ENCODE assay signal across 21 cellular contexts in the genomic region with DNA sequence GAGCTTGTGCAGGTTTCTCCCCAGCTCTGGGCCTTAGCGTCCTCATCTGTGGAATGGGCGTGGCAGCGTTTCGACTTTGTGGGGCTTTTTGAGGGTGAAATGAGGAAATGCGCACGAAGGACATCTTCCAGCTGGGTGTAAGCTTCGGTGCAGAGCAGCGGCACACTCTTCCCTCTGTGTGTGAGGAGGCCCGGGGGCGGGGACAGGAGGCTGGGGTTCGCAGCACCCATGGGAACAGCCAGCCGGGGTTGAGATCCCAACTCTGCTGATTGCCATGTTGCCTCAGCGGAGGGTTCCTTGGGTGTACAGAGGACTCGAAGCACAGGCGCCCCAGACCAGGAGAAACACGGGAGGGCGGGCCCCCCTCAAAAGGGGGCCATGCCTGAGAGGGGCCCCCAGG.
DNase-seq lines count a peak whose midpoint lies in the region; ATAC-seq and TF ChIP-seq lines count a peak whose summit lies in the region.
"Had no signal": no experiment of that assay in that cellular context is flagged by ENCODE, and none has a peak within 500 bp of the region (broad histone marks: within the 10 kb centered on the region; RNA-seq: fewer than 3 reads in every experiment).

No MANE protein-coding gene starts in this region.

- H3K4me3 Mint-ChIP-seq in WTC11, result peak overlapping the region; percentile 35
- H3K4me3 Mint-ChIP-seq: HFFc6; natural killer cell treated with Interleukin-12 subunit alpha and Interleukin-12 subunit beta and Interleukin-15 and Interleukin-18, amount 100 ng/mL, for 72 hours; stimulated activated effector memory CD8-positive, alpha-beta T cell treated with anti-CD3 and anti-CD28 coated beads, Interleukin-12 subunit alpha, Interleukin-12 subunit beta, amount 100 ng/mL, for 72 hours had no signal

- no peak overlapping the region for H3K9ac ChIP-seq in mesendoderm (ENCODE audit: low read length)

- intact Hi-C loops in left cardiac atrium (cut with DNase I), result loop anchor here (5.0 kb wide), 2 partner anchors 689 to 694 kb away; a partner anchor contains a TSS
- intact Hi-C loops in testis (cut with DNase I; ENCODE audit: low total_unique reads), result loop anchor here (5.0 kb wide), 1 partner anchor 264 kb away; a partner anchor contains a TSS
- intact Hi-C loops in aorta (cut with DNase I), result loop anchor here (5.0 to 10.0 kb wide), 3 partner anchors 266 to 694 kb away; a partner anchor contains a TSS

- no peak overlapping the region for H4K8ac ChIP-seq in mesendoderm (ENCODE audit: low read depth, low read length)

- no peak overlapping the region for H3K4me2 ChIP-seq in mesendoderm (ENCODE audit: low read length)

- CTCF ChIA-PET in WTC11 (lab: Charles Lee), result interaction anchor here (0.6 to 5.4 kb wide), 37 partner anchors 8 to 1074 kb away, joined by 3 to 148 read pairs (median 6); a partner anchor contains a TSS

- no peak overlapping the region for H2AK5ac ChIP-seq in mesendoderm (ENCODE audit: low read length)

- no peak for TF ChIP-seq POLR2A in testis (IDR thresholded peaks at IDR 0.05)

- no peaks in the 10 kb centered on the region for H3K36me3 Mint-ChIP-seq in WTC11
- H3K36me3 Mint-ChIP-seq: CD8-positive, alpha-beta memory T cell; natural killer cell treated with Interleukin-12 subunit alpha and Interleukin-12 subunit beta and Interleukin-15 and Interleukin-18, amount 100 ng/mL, for 72 hours; stimulated activated effector memory CD8-positive, alpha-beta T cell treated with anti-CD3 and anti-CD28 coated beads, Interleukin-12 subunit alpha, Interleukin-12 subunit beta, amount 100 ng/mL, for 72 hours had no signal

- H3K18ac ChIP-seq in mesendoderm (ENCODE audit: low read length), result no peak overlapping the region

- ATAC-seq in left cardiac atrium (no peak), WTC11 (no peak), aorta (ENCODE audit: low FRiP score) (no peak)

- H2BK120ac ChIP-seq in mesendoderm (ENCODE audit: low read depth, low read length), result no peak overlapping the region

- H3K27me3 ChIP-seq in right atrium auricular region, result no peaks in the 10 kb centered on the region
- H3K27me3 ChIP-seq in mesendoderm (ENCODE audit: insufficient read depth, low read length, poor library complexity), result no peaks in the 10 kb centered on the region
- H3K27me3 ChIP-seq in testis, result no peaks in the 10 kb centered on the region
- H3K27me3 ChIP-seq in aorta (ENCODE audit: control insufficient read depth in 1 of 2, insufficient read depth in 2 of 2, low read length in 1 of 2), result no peaks in the 10 kb centered on the region

- no peaks in the 10 kb centered on the region for H3K79me2 ChIP-seq in mesendoderm (ENCODE audit: control insufficient read depth, insufficient read depth, low read length)

- no peak overlapping the region for H2BK5ac ChIP-seq in mesendoderm (ENCODE audit: low read length)

- H3K27ac Mint-ChIP-seq in WTC11, result no peak overlapping the region
- H3K27ac Mint-ChIP-seq: activated T-helper 1 cell treated with anti-CD3 and anti-CD28 coated beads, Interleukin-12 subunit alpha, Interleukin-12 subunit beta, Interleukin-2, Interleukin-4 antibody, amounts not matched to agents 30 ng/mL and 10 ng/mL and 1 ng/mL, durations not matched to agents 14 hours and 24 hours and 36 hours; CD8-positive, alpha-beta memory T cell; HFFc6; natural killer cell treated with Interleukin-12 subunit alpha and Interleukin-12 subunit beta and Interleukin-15 and Interleukin-18, amount 100 ng/mL, for 72 hours; stimulated activated effector memory CD8-positive, alpha-beta T cell treated with anti-CD3 and anti-CD28 coated beads, Interleukin-12 subunit alpha, Interleukin-12 subunit beta, amount 100 ng/mL, for 72 hours; T-helper 1 cell treated with Interleukin-12 subunit alpha and Interleukin-12 subunit beta and Interleukin-4 antibody, amounts not matched to agents 30 μg/mL and 1 μg/mL, for 36 hours had no signal

- WGBS in mesendoderm (ENCODE audit: extremely low coverage, insufficient coverage, low lambda C conversion rate), result no CpG with 5 or more reads among the region's 17 CpGs
- WGBS in testis, 2 donors, result 62 to 76% methylated on average over 13 to 17 of the region's 17 CpGs
- 89 to 94% methylated on average over 15 to 17 of the region's 17 CpGs for WGBS in aorta, 2 donors

- TF ChIP-seq CTCF in right atrium auricular region (IDR thresholded peaks at IDR 0.05), result no peak
- no peak for TF ChIP-seq CTCF in WTC11 (IDR thresholded peaks at IDR 0.05)
- TF ChIP-seq CTCF in testis (IDR thresholded peaks at IDR 0.05), result no peak

- H3K4ac ChIP-seq in mesendoderm (ENCODE audit: low read depth, low read length), result peak overlapping the region; percentile 56

- no peaks in the 10 kb centered on the region for H3K79me1 ChIP-seq in mesendoderm (ENCODE audit: low read length)

- H3K9me3 ChIP-seq in right atrium auricular region (no peaks in the 10 kb centered on the region), testis (no peaks in the 10 kb centered on the region), aorta (ENCODE audit: control insufficient read depth, low read length) (no peaks in the 10 kb centered on the region)
- H3K9me3 ChIP-seq: tibial artery had no signal

- H3K4me3 ChIP-seq in right atrium auricular region, result no peak overlapping the region
- no peak overlapping the region for H3K4me3 ChIP-seq in mesendoderm (ENCODE audit: low read length)
- H3K4me3 ChIP-seq in testis, result peak overlapping the region; percentile 34 to 51
- H3K4me3 ChIP-seq in aorta (ENCODE audit: low read length in 2 of 2), result no peak overlapping the region

- DNase-seq in right atrium auricular region (ENCODE audit: low spot score) (peak; percentile 43), left cardiac atrium (no peak), WTC11 (ENCODE audit: low spot score) (no peak), mesendoderm (no peak), testis (no peak), OCI-M1 (lab: John Stamatoyannopoulos, UW) (no peak), aorta (no peak)
- no peak for DNase-seq in activated CD4-positive, CD25-positive, alpha-beta regulatory T cell treated with anti-CD3 and anti-CD28 coated beads, Interleukin-2, amount 50 U/mL, for 72 hours
- DNase-seq: CD8-positive, alpha-beta memory T cell; DND-41; HFFc6; kidney; MV-4-11; NCI-H2081 treated with DMSO at 0.1 percent for 48 hours; NCI-H446 treated with DMSO at 0.1 percent for 48 hours; tibial artery had no signal

- H3K36me3 ChIP-seq in right atrium auricular region, result no peaks in the 10 kb centered on the region
- no peaks in the 10 kb centered on the region for H3K36me3 ChIP-seq in mesendoderm (ENCODE audit: control insufficient read depth, insufficient read depth, low read length)
- H3K36me3 ChIP-seq in testis (ENCODE audit: low read depth, missing control alignments), result no peaks in the 10 kb centered on the region
- no peaks in the 10 kb centered on the region for H3K36me3 ChIP-seq in aorta (ENCODE audit: control insufficient read depth in 1 of 2, insufficient read depth in 2 of 2, low read length in 1 of 2)
- H3K36me3 ChIP-seq: tibial artery had no signal

- no peak overlapping the region for H4K5ac ChIP-seq in mesendoderm (ENCODE audit: low read length)

- no peaks in the 10 kb centered on the region for H3K9me3 Mint-ChIP-seq in WTC11
- H3K9me3 Mint-ChIP-seq: activated T-helper 1 cell treated with anti-CD3 and anti-CD28 coated beads, Interleukin-12 subunit alpha, Interleukin-12 subunit beta, Interleukin-2, Interleukin-4 antibody, amounts not matched to agents 30 ng/mL and 10 ng/mL and 1 ng/mL, durations not matched to agents 14 hours and 24 hours and 36 hours; natural killer cell treated with Interleukin-12 subunit alpha and Interleukin-12 subunit beta and Interleukin-15 and Interleukin-18, amount 100 ng/mL, for 72 hours; stimulated activated effector memory CD8-positive, alpha-beta T cell treated with anti-CD3 and anti-CD28 coated beads, Interleukin-12 subunit alpha, Interleukin-12 subunit beta, amount 100 ng/mL, for 72 hours; T-helper 1 cell treated with Interleukin-12 subunit alpha and Interleukin-12 subunit beta and Interleukin-4 antibody, amounts not matched to agents 30 μg/mL and 1 μg/mL, for 36 hours had no signal

- H3K27ac ChIP-seq in right atrium auricular region (no peak overlapping the region), mesendoderm (ENCODE audit: low read depth, low read length) (no peak overlapping the region), testis (no peak overlapping the region), aorta (ENCODE audit: low read depth in 1 of 2, low read length in 2 of 2) (no peak overlapping the region)
- H3K27ac ChIP-seq: HL-60, tibial artery had no signal

- H3K4me1 ChIP-seq in right atrium auricular region, result peaks cover 0 to 12% of the 10 kb centered on the region in 2 donors
- H3K4me1 ChIP-seq in mesendoderm (ENCODE audit: control insufficient read depth, low read depth, low read length), result no peaks in the 10 kb centered on the region
- peaks cover 7% of the 10 kb centered on the region for H3K4me1 ChIP-seq in testis
- H3K4me1 ChIP-seq in aorta (ENCODE audit: control insufficient read depth in 1 of 2, insufficient read depth in 2 of 2, low read length in 2 of 2), result no peaks in the 10 kb centered on the region

- peaks cover 11% of the 10 kb centered on the region; the same call in 1 of the 2 replicates for H3K4me1 Mint-ChIP-seq in WTC11
- H3K4me1 Mint-ChIP-seq: stimulated activated effector memory CD8-positive, alpha-beta T cell treated with anti-CD3 and anti-CD28 coated beads, Interleukin-12 subunit alpha, Interleukin-12 subunit beta, amount 100 ng/mL, for 72 hours had no signal

- peak overlapping the region; percentile 80 for H3K23ac ChIP-seq in mesendoderm (ENCODE audit: low read length)

- peaks cover 22% of the 10 kb centered on the region for H3K27me3 Mint-ChIP-seq in WTC11 (ENCODE audit: low read depth)

- H2BK15ac ChIP-seq in mesendoderm (replicated peaks; ENCODE audit: low read depth), result no peak overlapping the region

- POLR2A ChIA-PET in WTC11 (lab: Charles Lee), result no interaction called here

- H3K56ac ChIP-seq in mesendoderm (ENCODE audit: low read length), result peak overlapping the region; percentile 84

TF ChIP-seq in WTC11, 78 proteins besides CTCF, POLR2A, EP300 and RAD21 (continues in another document):
- TF ChIP-seq TEAD1 (CRISPR knock-in tag; IDR thresholded peaks at IDR 0.05), result no peak
- no peak for TF ChIP-seq NFYB (CRISPR knock-in tag; conservative IDR thresholded peaks at IDR 0.05; ENCODE audit: low read depth)
- TF ChIP-seq, protein P1, sequence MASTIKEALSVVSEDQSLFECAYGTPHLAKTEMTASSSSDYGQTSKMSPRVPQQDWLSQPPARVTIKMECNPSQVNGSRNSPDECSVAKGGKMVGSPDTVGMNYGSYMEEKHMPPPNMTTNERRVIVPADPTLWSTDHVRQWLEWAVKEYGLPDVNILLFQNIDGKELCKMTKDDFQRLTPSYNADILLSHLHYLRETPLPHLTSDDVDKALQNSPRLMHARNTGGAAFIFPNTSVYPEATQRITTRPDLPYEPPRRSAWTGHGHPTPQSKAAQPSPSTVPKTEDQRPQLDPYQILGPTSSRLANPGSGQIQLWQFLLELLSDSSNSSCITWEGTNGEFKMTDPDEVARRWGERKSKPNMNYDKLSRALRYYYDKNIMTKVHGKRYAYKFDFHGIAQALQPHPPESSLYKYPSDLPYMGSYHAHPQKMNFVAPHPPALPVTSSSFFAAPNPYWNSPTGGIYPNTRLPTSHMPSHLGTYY (CRISPR knock-in tag; IDR thresholded peaks at IDR 0.05), result no peak

Comparison
In these comparisons a context has a peak if more than half of its experiments do, and no peak if none do; other contexts are left out.
1. H3K4me3 ChIP-seq: peak in testis (2 of 2); none in right atrium auricular region (0 of 2), mesendoderm (single experiment) and aorta (0 of 2).